Comparison of ENCODE assay signal across 8 cellular contexts in the genomic region with DNA sequence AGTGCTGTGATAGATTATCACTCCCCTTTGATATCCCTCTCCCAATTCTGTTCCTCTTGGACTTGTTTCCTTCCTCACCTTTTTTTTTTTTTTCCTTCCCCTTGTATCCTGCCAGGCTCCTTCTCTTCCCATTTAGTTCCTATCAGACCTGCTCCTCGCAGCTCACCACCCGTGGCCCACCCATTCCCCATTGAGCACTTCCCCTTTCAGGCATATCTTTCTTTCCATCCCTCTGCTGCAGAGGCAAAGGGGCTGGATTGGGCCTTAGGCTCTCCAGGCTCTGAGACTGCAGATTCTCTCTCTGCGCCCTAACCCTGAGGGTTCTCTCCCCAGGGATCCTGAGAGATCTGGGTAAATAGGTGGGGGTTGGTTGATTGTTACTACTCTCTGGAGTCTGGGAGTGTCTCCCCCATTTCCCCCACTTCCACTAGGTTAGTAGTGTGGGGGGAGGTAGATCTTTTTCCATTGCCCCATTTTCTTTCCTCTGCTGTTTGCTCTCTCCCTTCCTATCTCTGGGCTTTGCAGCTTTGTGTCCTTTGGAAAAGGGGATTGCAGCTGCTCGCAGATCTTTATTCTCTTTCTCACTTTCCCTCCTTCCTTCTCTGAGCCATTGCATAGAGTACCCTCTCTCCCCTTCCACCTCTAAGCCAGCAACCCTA. TPM values are rescaled to one million over a fixed set of nuclear protein-coding genes. Genes with fewer than 3 reads are reported as not detected.
DNase-seq lines count a peak whose midpoint lies in the region; FAIRE-seq and TF ChIP-seq lines count a peak whose summit lies in the region.

No MANE protein-coding gene starts in this region.

- no peak overlapping the region for H3K27ac Mint-ChIP-seq in CD14-positive monocyte

- peaks cover 4 to 7% of the 10 kb centered on the region in 2 donors for H3K36me3 Mint-ChIP-seq in CD14-positive monocyte

- H3K9me3 Mint-ChIP-seq in CD14-positive monocyte = peaks cover 0 to 4% (median 0%) of the 10 kb centered on the region in 7 donors

- TF ChIP-seq POLR2A in GM12891 (IDR thresholded peaks at IDR 0.05; ENCODE audit: low read depth, low read length) = no peak

- H3K4me1 Mint-ChIP-seq in CD14-positive monocyte = peaks cover 28% of the 10 kb centered on the region

- H4K20me1 ChIP-seq in PC-9 (ENCODE audit: insufficient read depth) = peaks cover 27% of the 10 kb centered on the region
- H4K20me1 ChIP-seq in smooth muscle cell (ENCODE audit: low read depth) = peaks cover 67% of the 10 kb centered on the region

- 30% methylated on average over 4 of the region's 4 CpGs for WGBS in smooth muscle cell (ENCODE audit: low lambda C conversion rate)

- H3K4me3 Mint-ChIP-seq in CD14-positive monocyte = no peak overlapping the region

- H3K9ac ChIP-seq in smooth muscle cell (ENCODE audit: low read depth) = no peak overlapping the region

- peak overlapping the region; percentile 77 for H3K27ac ChIP-seq in PC-9
- no peak overlapping the region for H3K27ac ChIP-seq in smooth muscle cell (ENCODE audit: low read depth)

- CTCF ChIA-PET in PC-9 (lab: Charles Lee) = interaction anchor here (0.6 to 1.1 kb wide), 4 partner anchors 27 to 252 kb away, joined by 3 to 21 read pairs (median 4); no protein-coding TSS in a partner anchor

- peaks cover 74% of the 10 kb centered on the region for H3K79me2 ChIP-seq in PC-9 (ENCODE audit: low read depth)
- H3K79me2 ChIP-seq in smooth muscle cell (ENCODE audit: low read depth) = peaks cover 66% of the 10 kb centered on the region

- H3F3A ChIP-seq in PC-9 (ENCODE audit: insufficient read depth, low read depth) (peaks cover 76% of the 10 kb centered on the region), smooth muscle cell (ENCODE audit: low read depth) (peaks cover 7% of the 10 kb centered on the region)

- H3K4me1 ChIP-seq in PC-9 (replicated peaks; ENCODE audit: insufficient read depth) (peaks cover 72% of the 10 kb centered on the region), smooth muscle cell (ENCODE audit: low read depth) (peaks cover 36% of the 10 kb centered on the region)

- FAIRE-seq in GM12891 (lab: Jason Lieb, UNC) = no peak
- no peak for FAIRE-seq in frontal cortex (lab: Jason Lieb, UNC)
- no peak for FAIRE-seq in HTR-8/SVneo (lab: Jason Lieb, UNC)

- H3K9me3 ChIP-seq in PC-9 (ENCODE audit: insufficient read depth, low read depth) (no peaks in the 10 kb centered on the region), smooth muscle cell (replicated peaks; ENCODE audit: low read depth) (no peaks in the 10 kb centered on the region)

- intact Hi-C loops in PC-9 (cut with micrococcal nuclease; ENCODE audit: unreplicated experiment) = loop anchor here (1.0 to 5.0 kb wide), 2 partner anchors 39 to 114 kb away; no protein-coding TSS in a partner anchor
- intact Hi-C loops in CD14-positive monocyte (cut with micrococcal nuclease) = loop anchor here in 1 of 2 donors (10.0 kb wide), 1 partner anchor 122 kb away; no protein-coding TSS in a partner anchor

- H3K27me3 Mint-ChIP-seq in CD14-positive monocyte (ENCODE audit: low read depth in 3 of 3) = no peaks in the 10 kb centered on the region

- no peaks in the 10 kb centered on the region for H3K9me2 ChIP-seq in PC-9 (ENCODE audit: insufficient read depth)

- H3K4me2 ChIP-seq in PC-9 (peak overlapping the region; percentile 96), smooth muscle cell (peak overlapping the region; percentile 97)

- no TSS peak for BruUV-seq in PC-9 (replicated peaks; lab: Mats Ljungman, UMichigan)

- peaks cover 5% of the 10 kb centered on the region; the same call in 1 of the 2 replicates for H3K36me3 ChIP-seq in PC-9 (ENCODE audit: low read depth)
- no peaks in the 10 kb centered on the region for H3K36me3 ChIP-seq in smooth muscle cell (ENCODE audit: low read depth)

- DNase-seq in GM12891 (ENCODE audit: insufficient read length, low spot score) = no peak
- DNase-seq in PC-9 = no peak
- no peak for DNase-seq in fibroblast of villous mesenchyme (ENCODE audit: low read depth)
- no peak for DNase-seq in smooth muscle cell (lab: John Stamatoyannopoulos, UW; ENCODE audit: unreplicated experiment)
- DNase-seq in frontal cortex (ENCODE audit: low spot score in 2 of 2) = no peak
- no peak for DNase-seq in NCI-H526 treated with DMSO at 0.1 percent for 48 hours (lab: John Stamatoyannopoulos, UW)
- no peak for DNase-seq in CD14-positive monocyte (ENCODE audit: low spot score)
- DNase-seq in HTR-8/SVneo (ENCODE audit: insufficient read length, low spot score) = no peak

- H3K4me3 ChIP-seq in PC-9 = peak overlapping the region; percentile 79
- H3K4me3 ChIP-seq in fibroblast of villous mesenchyme (ENCODE audit: low read depth, low read length) = peak overlapping the region; percentile 80
- peak overlapping the region; percentile 67 for H3K4me3 ChIP-seq in smooth muscle cell

- no peaks in the 10 kb centered on the region for H3K27me3 ChIP-seq in PC-9 (ENCODE audit: insufficient read depth, low read depth)
- H3K27me3 ChIP-seq in smooth muscle cell (ENCODE audit: low read depth) = no peaks in the 10 kb centered on the region

- POLR2A ChIA-PET in PC-9 (lab: Charles Lee; ENCODE audit: unreplicated experiment) = interaction anchor here (0.6 kb wide), 7 partner anchors 12 to 113 kb away, joined by 3 to 7 read pairs (median 4); partner anchors contain the start of gene AP2S1

- TF ChIP-seq CTCF in PC-9 (conservative IDR thresholded peaks at IDR 0.05) = no peak
- no peak for TF ChIP-seq CTCF in fibroblast of villous mesenchyme (IDR thresholded peaks at IDR 0.05; ENCODE audit: insufficient read depth, low read depth, low read length)
- TF ChIP-seq CTCF in smooth muscle cell (IDR thresholded peaks at IDR 0.05; ENCODE audit: borderline replicate concordance, insufficient read depth, poor library complexity, severe bottlenecking) = no peak
- no peak for TF ChIP-seq CTCF in CD14-positive monocyte (IDR thresholded peaks at IDR 0.05)

- H2AFZ ChIP-seq in PC-9 = no peak overlapping the region
- H2AFZ ChIP-seq in smooth muscle cell (ENCODE audit: low read depth) = no peak overlapping the region

TF ChIP-seq in GM12891, 5 proteins besides CTCF, POLR2A, EP300 and RAD21:
- TF ChIP-seq POU2F2 (IDR thresholded peaks at IDR 0.05; ENCODE audit: low read depth, low read length) (no peak), TAF1 (IDR thresholded peaks at IDR 0.05; ENCODE audit: low read depth, low read length) (no peak), SPI1 (IDR thresholded peaks at IDR 0.05; ENCODE audit: low read depth, low read length) (peak; percentile 83)

RNA-seq across cellular contexts. Expression of gene ARHGAP35, which starts 2.3 kb away (rescaled TPM):
- 9.9 TPM for polyA plus RNA-seq in GM12891 (2012; ENCODE audit: low read depth, missing spikeins)
- total RNA-seq in PC-9 (2021) = 87.8 and 104 TPM in 2 replicates
- total RNA-seq in fibroblast of villous mesenchyme = 31.5 and 36.7 TPM in 2 replicates
- 19.8 and 20.0 TPM in 2 replicates for total RNA-seq in smooth muscle cell
- polyA plus RNA-seq in smooth muscle cell = 6.9 TPM in 2 replicates
- 73.4 TPM for total RNA-seq in frontal cortex
- 1 to 10 TPM; 1.5 to 2.0 TPM for polyA plus RNA-seq in CD14-positive monocyte

RNA-seq across cellular contexts. Expression of gene AP2S1, which starts 12.5 kb away (rescaled TPM):
- polyA plus RNA-seq in GM12891 (2012; ENCODE audit: low read depth, missing spikeins) = 103 TPM
- 332 and 411 TPM in 2 replicates for total RNA-seq in PC-9 (2021)
- 113 and 166 TPM in 2 replicates for total RNA-seq in fibroblast of villous mesenchyme
- total RNA-seq in smooth muscle cell = 142 and 204 TPM in 2 replicates
- 471 and 488 TPM in 2 replicates for polyA plus RNA-seq in smooth muscle cell
- total RNA-seq in frontal cortex = 64.8 TPM
- 100 to 1,000 TPM; 170 to 194 TPM for polyA plus RNA-seq in CD14-positive monocyte
